ENCODE assay signal across 23 cellular contexts in genomic region chr3:175792245-175792644, GRCh38.
"Had no signal": no experiment of that assay in that cellular context is flagged by ENCODE, and none has a peak within 500 bp of the region (broad histone marks: within the 10 kb centered on the region; RNA-seq: fewer than 3 reads in every experiment).

No MANE protein-coding gene starts in this region.

- H3K36me3 Mint-ChIP-seq: immature natural killer cell, naive B cell had no signal

- H3K27ac Mint-ChIP-seq: immature natural killer cell, mesothelial cell of epicardium, naive B cell had no signal

- DNase-seq: dermis blood vessel endothelial cell; dorsolateral prefrontal cortex; effector CD4-positive, alpha-beta T cell; effector memory CD4-positive, alpha-beta T cell; foreskin keratinocyte; heart left ventricle; hypothalamus; immature natural killer cell; islet precursor cell; kidney; kidney glomerular epithelial cell; left ventricle myocardium inferior; lower lobe of right lung; mesenchymal stem cell; mucosa of descending colon; naive B cell had no signal

- H3K4me1 Mint-ChIP-seq: immature natural killer cell, mesothelial cell of epicardium, naive B cell had no signal

- H3K27ac ChIP-seq: coronary artery, dorsolateral prefrontal cortex, esophagus muscularis mucosa, foreskin keratinocyte, gastroesophageal sphincter, heart left ventricle, hepatocyte, left ventricle myocardium inferior, lower lobe of right lung had no signal

- H3K79me2 ChIP-seq: hepatocyte had no signal

- FAIRE-seq: endothelial cell of umbilical vein, frontal cortex, kidney had no signal

- H2AFZ ChIP-seq: hepatocyte had no signal

- H3K27me3 Mint-ChIP-seq: naive B cell had no signal

- ATAC-seq: foreskin keratinocyte, gastroesophageal sphincter, heart left ventricle, lower lobe of right lung, mucosa of descending colon had no signal

- H3K27me3 ChIP-seq: dorsolateral prefrontal cortex, esophagus muscularis mucosa, foreskin keratinocyte, gastroesophageal sphincter, heart left ventricle, hepatocyte had no signal

- H3K4me3 ChIP-seq: coronary artery, dorsolateral prefrontal cortex, esophagus muscularis mucosa, gastroesophageal sphincter, heart left ventricle, hepatocyte, left ventricle myocardium inferior, lower lobe of right lung, mucosa of descending colon had no signal

- H3K4me3 Mint-ChIP-seq: immature natural killer cell, mesothelial cell of epicardium, naive B cell had no signal

- H3K36me3 ChIP-seq: esophagus muscularis mucosa, gastroesophageal sphincter, heart left ventricle, left ventricle myocardium inferior, lower lobe of right lung had no signal

- H3K4me2 ChIP-seq: hepatocyte had no signal

- H3K9me3 ChIP-seq: esophagus muscularis mucosa, gastroesophageal sphincter, heart left ventricle, left ventricle myocardium inferior, lower lobe of right lung, mucosa of descending colon had no signal

- H3K4me1 ChIP-seq: esophagus muscularis mucosa, foreskin keratinocyte, gastroesophageal sphincter, heart left ventricle, left ventricle myocardium inferior, lower lobe of right lung had no signal
